Comparison of ENCODE assay signal across 10 cellular contexts in genomic region chr3:184177331-184177731, GRCh38. TPM values are rescaled to one million over a fixed set of nuclear protein-coding genes. Genes with fewer than 3 reads are reported as not detected.
DNase-seq lines count a peak whose midpoint lies in the region; ATAC-seq and TF ChIP-seq lines count a peak whose summit lies in the region.
"Had no signal": no experiment of that assay in that cellular context is flagged by ENCODE, and none has a peak within 500 bp of the region (broad histone marks: within the 10 kb centered on the region; RNA-seq: fewer than 3 reads in every experiment).

No MANE protein-coding gene starts in this region.

- H3K27ac ChIP-seq in liver (ENCODE audit: low read depth in 1 of 2, low read length in 2 of 2) = peak overlapping the region; percentile 28 to 33
- peak overlapping the region; percentile 90 to 98 (median 95) for H3K27ac ChIP-seq in transverse colon

- in situ Hi-C loops in transverse colon (cut with MboI; ENCODE audit: low pct_ligation_motif_present in 1 of 4, low pct_unique_long_range_greater_than_20kb in 1 of 4, low sequenced_read_pairs in 3 of 4) = no loop called here

- no peak for TF ChIP-seq POLR2A in transverse colon (IDR thresholded peaks at IDR 0.05)

- H3K27ac Mint-ChIP-seq in activated CD8-positive, alpha-beta T cell treated with anti-CD3 and anti-CD28 coated beads, Interleukin-2, amount 10 ng/mL, durations not matched to agents 7 days and 5 days = no peak overlapping the region
- H3K27ac Mint-ChIP-seq in stimulated activated naive CD8-positive, alpha-beta T cell treated with anti-CD3 and anti-CD28 coated beads, Interleukin-15, amount 100 ng/mL, for 72 hours = no peak overlapping the region

- H3K9me3 ChIP-seq in liver (ENCODE audit: control insufficient read depth in 4 of 4, low read length in 3 of 4) (no peaks in the 10 kb centered on the region), transverse colon (no peaks in the 10 kb centered on the region)
- H3K9me3 ChIP-seq: testis had no signal

- DNase-seq in activated effector memory CD4-positive, alpha-beta T cell treated with anti-CD3 and anti-CD28 coated beads, Interleukin-2, amount 50 U/mL, for 16 hours = peak; percentile 60
- DNase-seq in activated effector memory CD4-positive, alpha-beta T cell treated with Interleukin-2 at 50 U/mL for 16 hours = no peak
- DNase-seq in cardiac fibroblast (ENCODE audit: low read depth in 2 of 2) (peak; percentile 69 to 77), transverse colon (no peak), T-helper 1 cell (no peak)
- no peak for DNase-seq in activated CD8-positive, alpha-beta T cell treated with anti-CD3 and anti-CD28 coated beads, Interleukin-2, amount 10 ng/mL, durations not matched to agents 7 days and 5 days
- no peak for DNase-seq in stimulated activated naive CD8-positive, alpha-beta T cell treated with anti-CD3 and anti-CD28 coated beads, Interleukin-15, amount 100 ng/mL, for 72 hours
- DNase-seq: NCI-H1092 had no signal

- no peak for TF ChIP-seq EP300 in transverse colon (IDR thresholded peaks at IDR 0.05; ENCODE audit: low read depth)

- H3K9ac ChIP-seq in liver (ENCODE audit: low read depth in 1 of 2, low read length in 2 of 2) = no peak overlapping the region

- H3K4me3 ChIP-seq in cardiac fibroblast (replicated peaks in 1 of 2; ENCODE audit: low read depth in 2 of 2, low read length in 2 of 2) = peak overlapping the region; percentile 98 to 99
- no peak overlapping the region for H3K4me3 ChIP-seq in liver (ENCODE audit: low read depth in 1 of 3, low read length in 3 of 3)
- H3K4me3 ChIP-seq in transverse colon = peak overlapping the region in 1 of 4 donors; percentile 80

- no peaks in the 10 kb centered on the region for H3K9me3 Mint-ChIP-seq in activated CD8-positive, alpha-beta T cell treated with anti-CD3 and anti-CD28 coated beads, Interleukin-2, amount 10 ng/mL, durations not matched to agents 7 days and 5 days (ENCODE audit: insufficient read depth)
- no peaks in the 10 kb centered on the region for H3K9me3 Mint-ChIP-seq in stimulated activated naive CD8-positive, alpha-beta T cell treated with anti-CD3 and anti-CD28 coated beads, Interleukin-15, amount 100 ng/mL, for 72 hours

- no peak overlapping the region for H3K4me3 Mint-ChIP-seq in activated CD8-positive, alpha-beta T cell treated with anti-CD3 and anti-CD28 coated beads, Interleukin-2, amount 10 ng/mL, durations not matched to agents 7 days and 5 days
- no peak overlapping the region for H3K4me3 Mint-ChIP-seq in stimulated activated naive CD8-positive, alpha-beta T cell treated with anti-CD3 and anti-CD28 coated beads, Interleukin-15, amount 100 ng/mL, for 72 hours

- H3K4me1 Mint-ChIP-seq in activated CD8-positive, alpha-beta T cell treated with anti-CD3 and anti-CD28 coated beads, Interleukin-2, amount 10 ng/mL, durations not matched to agents 7 days and 5 days (ENCODE audit: low read depth) = peaks cover 31% of the 10 kb centered on the region
- H3K4me1 Mint-ChIP-seq in stimulated activated naive CD8-positive, alpha-beta T cell treated with anti-CD3 and anti-CD28 coated beads, Interleukin-15, amount 100 ng/mL, for 72 hours = peaks cover 40% of the 10 kb centered on the region

- no peaks in the 10 kb centered on the region for H3K27me3 Mint-ChIP-seq in activated CD8-positive, alpha-beta T cell treated with anti-CD3 and anti-CD28 coated beads, Interleukin-2, amount 10 ng/mL, durations not matched to agents 7 days and 5 days (ENCODE audit: low read depth)
- no peaks in the 10 kb centered on the region for H3K27me3 Mint-ChIP-seq in stimulated activated naive CD8-positive, alpha-beta T cell treated with anti-CD3 and anti-CD28 coated beads, Interleukin-15, amount 100 ng/mL, for 72 hours

- no peak for ATAC-seq in activated CD8-positive, alpha-beta T cell treated with anti-CD3 and anti-CD28 coated beads, Interleukin-2, amount 10 ng/mL, durations not matched to agents 7 days and 5 days
- no peak for ATAC-seq in stimulated activated naive CD8-positive, alpha-beta T cell treated with anti-CD3 and anti-CD28 coated beads, Interleukin-15, amount 100 ng/mL, for 72 hours

- CTCF ChIA-PET in activated CD8-positive, alpha-beta T cell treated with anti-CD3 and anti-CD28 coated beads, Interleukin-2, amount 10 ng/mL, durations not matched to agents 7 days and 5 days (lab: Charles Lee) = interaction anchor here (1.1 kb wide), 1 partner anchor 37 kb away, joined by 3 read pairs; no protein-coding TSS in a partner anchor

- peaks cover 6 to 29% (median 19%) of the 10 kb centered on the region in 4 donors for H3K4me1 ChIP-seq in liver (ENCODE audit: control insufficient read depth in 4 of 4, insufficient read depth in 4 of 4, low read length in 3 of 4)
- H3K4me1 ChIP-seq in transverse colon = peaks cover 19 to 38% (median 29%) of the 10 kb centered on the region in 4 donors

- H3K36me3 Mint-ChIP-seq in activated CD8-positive, alpha-beta T cell treated with anti-CD3 and anti-CD28 coated beads, Interleukin-2, amount 10 ng/mL, durations not matched to agents 7 days and 5 days (ENCODE audit: low read depth) = peaks cover 39% of the 10 kb centered on the region

- H3K27me3 ChIP-seq in liver (ENCODE audit: control insufficient read depth in 4 of 4, insufficient read depth in 4 of 4, low read length in 3 of 4) = no peaks in the 10 kb centered on the region
- H3K27me3 ChIP-seq in transverse colon = no peaks in the 10 kb centered on the region
- H3K27me3 ChIP-seq: testis had no signal

- no peak for TF ChIP-seq CTCF in cardiac fibroblast (IDR thresholded peaks at IDR 0.05; ENCODE audit: low read depth, low read length)
- TF ChIP-seq CTCF in liver (IDR thresholded peaks at IDR 0.05; ENCODE audit: low read depth, low read length, missing input control) = no peak
- TF ChIP-seq CTCF in transverse colon (IDR thresholded peaks at IDR 0.05) = no peak

- intact Hi-C loops in transverse colon (cut with DNase I; ENCODE audit: low total_unique reads) = no loop called here

- H3K36me3 ChIP-seq in liver (ENCODE audit: control insufficient read depth in 4 of 4, insufficient read depth in 3 of 4, low read depth in 1 of 4, low read length in 3 of 4) (peaks cover 17 to 49% (median 31%) of the 10 kb centered on the region in 4 donors), transverse colon (peaks cover 0 to 39% (median 14%) of the 10 kb centered on the region in 4 donors)

- WGBS in liver = 68% methylated on average over 4 of the region's 4 CpGs
- WGBS in transverse colon (ENCODE audit: low coverage in 1 of 2), 2 donors = 51 to 67% methylated on average over 1 to 4 of the region's 4 CpGs

- no peak for TF ChIP-seq RAD21 in liver (IDR thresholded peaks at IDR 0.05)

- POLR2A ChIA-PET in activated CD8-positive, alpha-beta T cell treated with anti-CD3 and anti-CD28 coated beads, Interleukin-2, amount 10 ng/mL, durations not matched to agents 7 days and 5 days (lab: Charles Lee) = interaction anchor here (1.1 to 1.2 kb wide), 2 partner anchors 8 to 10 kb away, joined by 3 read pairs; no protein-coding TSS in a partner anchor

TF ChIP-seq in liver, 16 proteins besides CTCF, POLR2A, EP300 and RAD21 (continues in another document):
- TF ChIP-seq ZBTB33 (IDR thresholded peaks at IDR 0.05) = no peak
- TF ChIP-seq MAX (IDR thresholded peaks at IDR 0.05) = no peak

RNA-seq across cellular contexts. Expression of gene AP2M1, which starts 2.7 kb away (rescaled TPM):
- total RNA-seq in liver = 100 to 1,000 TPM; 114 to 200 TPM
- polyA plus RNA-seq in liver = 100 to 1,000 TPM in 1 of 2 donors, 10 to 100 TPM in 1; 71.9 to 155 TPM
- total RNA-seq in transverse colon = 100 to 1,000 TPM; 153 to 318 (median 182) TPM
- total RNA-seq in activated CD8-positive, alpha-beta T cell treated with anti-CD3 and anti-CD28 coated beads, Interleukin-2, amount 10 ng/mL, durations not matched to agents 7 days and 5 days = 100 to 1,000 TPM; 228 to 231 TPM

RNA-seq across cellular contexts. Expression of gene ABCF3, which starts 8.7 kb away (rescaled TPM):
- total RNA-seq in liver (10 to 100 TPM; 28.1 to 59.2 TPM), transverse colon (100 to 1,000 TPM in 2 of 4 donors, 10 to 100 TPM in 2; 58.6 to 286 (median 133) TPM)
- 10 to 100 TPM; 29.7 to 37.8 TPM for polyA plus RNA-seq in liver
- total RNA-seq in activated CD8-positive, alpha-beta T cell treated with anti-CD3 and anti-CD28 coated beads, Interleukin-2, amount 10 ng/mL, durations not matched to agents 7 days and 5 days = 10 to 100 TPM; 56.6 to 57.8 TPM

RNA-seq across cellular contexts. Expression of gene DVL3, which starts 22.2 kb away (rescaled TPM):
- 10 to 100 TPM; 19.2 to 26.3 TPM for total RNA-seq in liver
- polyA plus RNA-seq in liver = 10 to 100 TPM in 1 of 2 donors, 1 to 10 TPM in 1; 8.6 to 15.7 TPM
- 100 to 1,000 TPM in 1 of 4 donors, 10 to 100 TPM in 3; 54.1 to 174 (median 65.7) TPM for total RNA-seq in transverse colon
- total RNA-seq in activated CD8-positive, alpha-beta T cell treated with anti-CD3 and anti-CD28 coated beads, Interleukin-2, amount 10 ng/mL, durations not matched to agents 7 days and 5 days = 10 to 100 TPM; 31.2 to 32.6 TPM

RNA-seq across cellular contexts. Expression of gene EIF2B5, which starts 42.2 kb away (rescaled TPM):
- total RNA-seq in liver (10 to 100 TPM; 28.2 to 34.3 TPM), transverse colon (10 to 100 TPM; 45.1 to 49.7 (median 48.1) TPM)
- polyA plus RNA-seq in liver = 10 to 100 TPM; 19.0 to 20.6 TPM
- total RNA-seq in activated CD8-positive, alpha-beta T cell treated with anti-CD3 and anti-CD28 coated beads, Interleukin-2, amount 10 ng/mL, durations not matched to agents 7 days and 5 days = 10 to 100 TPM; 55.1 to 55.4 TPM

RNA-seq across cellular contexts. Expression of gene VWA5B2, which starts 52.1 kb away (rescaled TPM):
- total RNA-seq in liver = under 1 TPM; under 0.01 to 0.14 TPM
- under 1 TPM in 1 of 2 donors, not detected in 1; 0.08 TPM for polyA plus RNA-seq in liver
- total RNA-seq in transverse colon = 1 to 10 TPM in 2 of 4 donors, under 1 TPM in 1, not detected in 1; 0.95 to 5.0 (median 1.4) TPM
- not detected for total RNA-seq in activated CD8-positive, alpha-beta T cell treated with anti-CD3 and anti-CD28 coated beads, Interleukin-2, amount 10 ng/mL, durations not matched to agents 7 days and 5 days

Comparison
In these comparisons a context has a peak if more than half of its experiments do, and no peak if none do; other contexts are left out.
1. DNase-seq: peak in activated effector memory CD4-positive, alpha-beta T cell treated with anti-CD3 and anti-CD28 coated beads, Interleukin-2, amount 50 U/mL, for 16 hours (single experiment) and cardiac fibroblast (2 of 2); none in activated effector memory CD4-positive, alpha-beta T cell treated with Interleukin-2 at 50 U/mL for 16 hours (single experiment), transverse colon (single experiment), T-helper 1 cell (0 of 5), activated CD8-positive, alpha-beta T cell treated with anti-CD3 and anti-CD28 coated beads, Interleukin-2, amount 10 ng/mL, durations not matched to agents 7 days and 5 days (single experiment) and stimulated activated naive CD8-positive, alpha-beta T cell treated with anti-CD3 and anti-CD28 coated beads, Interleukin-15, amount 100 ng/mL, for 72 hours (0 of 2).
2. H3K4me3 ChIP-seq: peak in cardiac fibroblast (2 of 2); none in liver (0 of 3).